ENCODE assay signal across 1 cellular context in the genomic region with DNA sequence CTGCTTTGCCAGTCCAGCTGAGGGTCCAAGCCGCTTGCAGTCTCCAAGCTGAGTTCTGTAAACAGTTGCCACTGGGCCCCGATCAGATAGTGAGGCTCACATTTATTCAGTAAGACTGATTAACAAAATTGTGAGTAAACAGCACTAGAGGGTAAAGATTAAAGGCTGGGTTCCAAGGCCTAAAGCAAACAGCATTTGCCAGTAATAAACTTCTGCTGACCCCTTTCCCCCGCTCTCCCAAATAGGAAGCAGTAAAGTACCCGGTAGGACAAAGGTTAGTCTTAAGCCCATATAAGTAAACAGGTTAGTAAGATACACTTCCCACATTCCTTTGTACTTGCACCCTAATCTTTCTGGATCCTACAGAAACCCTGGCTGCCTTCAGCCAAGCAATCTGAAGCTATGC.
TF ChIP-seq lines count a peak whose summit lies in the region.

No MANE protein-coding gene starts in this region.

TF ChIP-seq in HepG2, 621 proteins besides CTCF, POLR2A, EP300 and RAD21 (continued from another document and continues in another):
- TF ChIP-seq, protein P1, sequence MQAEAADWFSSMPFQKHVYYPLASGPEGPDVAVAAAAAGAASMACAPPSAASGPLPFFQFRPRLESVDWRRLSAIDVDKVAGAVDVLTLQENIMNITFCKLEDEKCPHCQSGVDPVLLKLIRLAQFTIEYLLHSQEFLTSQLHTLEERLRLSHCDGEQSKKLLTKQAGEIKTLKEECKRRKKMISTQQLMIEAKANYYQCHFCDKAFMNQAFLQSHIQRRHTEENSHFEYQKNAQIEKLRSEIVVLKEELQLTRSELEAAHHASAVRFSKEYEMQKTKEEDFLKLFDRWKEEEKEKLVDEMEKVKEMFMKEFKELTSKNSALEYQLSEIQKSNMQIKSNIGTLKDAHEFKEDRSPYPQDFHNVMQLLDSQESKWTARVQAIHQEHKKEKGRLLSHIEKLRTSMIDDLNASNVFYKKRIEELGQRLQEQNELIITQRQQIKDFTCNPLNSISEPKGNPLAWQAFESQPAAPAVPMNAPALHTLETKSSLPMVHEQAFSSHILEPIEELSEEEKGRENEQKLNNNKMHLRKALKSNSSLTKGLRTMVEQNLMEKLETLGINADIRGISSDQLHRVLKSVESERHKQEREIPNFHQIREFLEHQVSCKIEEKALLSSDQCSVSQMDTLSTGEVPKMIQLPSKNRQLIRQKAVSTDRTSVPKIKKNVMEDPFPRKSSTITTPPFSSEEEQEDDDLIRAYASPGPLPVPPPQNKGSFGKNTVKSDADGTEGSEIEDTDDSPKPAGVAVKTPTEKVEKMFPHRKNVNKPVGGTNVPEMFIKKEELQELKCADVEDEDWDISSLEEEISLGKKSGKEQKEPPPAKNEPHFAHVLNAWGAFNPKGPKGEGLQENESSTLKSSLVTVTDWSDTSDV (CRISPR knock-in tag; IDR thresholded peaks at IDR 0.05) = no peak
- peak; percentile 57; the same call in 1 of the 2 replicates for TF ChIP-seq ZNF670 (CRISPR knock-in tag; IDR thresholded peaks at IDR 0.05; ENCODE audit: borderline replicate concordance)
- TF ChIP-seq, protein P2, sequence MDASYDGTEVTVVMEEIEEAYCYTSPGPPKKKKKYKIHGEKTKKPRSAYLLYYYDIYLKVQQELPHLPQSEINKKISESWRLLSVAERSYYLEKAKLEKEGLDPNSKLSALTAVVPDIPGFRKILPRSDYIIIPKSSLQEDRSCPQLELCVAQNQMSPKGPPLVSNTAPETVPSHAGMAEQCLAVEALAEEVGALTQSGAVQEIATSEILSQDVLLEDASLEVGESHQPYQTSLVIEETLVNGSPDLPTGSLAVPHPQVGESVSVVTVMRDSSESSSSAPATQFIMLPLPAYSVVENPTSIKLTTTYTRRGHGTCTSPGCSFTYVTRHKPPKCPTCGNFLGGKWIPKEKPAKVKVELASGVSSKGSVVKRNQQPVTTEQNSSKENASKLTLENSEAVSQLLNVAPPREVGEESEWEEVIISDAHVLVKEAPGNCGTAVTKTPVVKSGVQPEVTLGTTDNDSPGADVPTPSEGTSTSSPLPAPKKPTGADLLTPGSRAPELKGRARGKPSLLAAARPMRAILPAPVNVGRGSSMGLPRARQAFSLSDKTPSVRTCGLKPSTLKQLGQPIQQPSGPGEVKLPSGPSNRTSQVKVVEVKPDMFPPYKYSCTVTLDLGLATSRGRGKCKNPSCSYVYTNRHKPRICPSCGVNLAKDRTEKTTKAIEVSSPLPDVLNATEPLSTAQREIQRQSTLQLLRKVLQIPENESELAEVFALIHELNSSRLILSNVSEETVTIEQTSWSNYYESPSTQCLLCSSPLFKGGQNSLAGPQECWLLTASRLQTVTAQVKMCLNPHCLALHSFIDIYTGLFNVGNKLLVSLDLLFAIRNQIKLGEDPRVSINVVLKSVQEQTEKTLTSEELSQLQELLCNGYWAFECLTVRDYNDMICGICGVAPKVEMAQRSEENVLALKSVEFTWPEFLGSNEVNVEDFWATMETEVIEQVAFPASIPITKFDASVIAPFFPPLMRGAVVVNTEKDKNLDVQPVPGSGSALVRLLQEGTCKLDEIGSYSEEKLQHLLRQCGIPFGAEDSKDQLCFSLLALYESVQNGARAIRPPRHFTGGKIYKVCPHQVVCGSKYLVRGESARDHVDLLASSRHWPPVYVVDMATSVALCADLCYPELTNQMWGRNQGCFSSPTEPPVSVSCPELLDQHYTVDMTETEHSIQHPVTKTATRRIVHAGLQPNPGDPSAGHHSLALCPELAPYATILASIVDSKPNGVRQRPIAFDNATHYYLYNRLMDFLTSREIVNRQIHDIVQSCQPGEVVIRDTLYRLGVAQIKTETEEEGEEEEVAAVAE (CRISPR knock-in tag; IDR thresholded peaks at IDR 0.05; ENCODE audit: borderline replicate concordance) = 0 out of 2 replicates have a peak, but pooled peaks have one; percentile 19
- TF ChIP-seq, protein P3, sequence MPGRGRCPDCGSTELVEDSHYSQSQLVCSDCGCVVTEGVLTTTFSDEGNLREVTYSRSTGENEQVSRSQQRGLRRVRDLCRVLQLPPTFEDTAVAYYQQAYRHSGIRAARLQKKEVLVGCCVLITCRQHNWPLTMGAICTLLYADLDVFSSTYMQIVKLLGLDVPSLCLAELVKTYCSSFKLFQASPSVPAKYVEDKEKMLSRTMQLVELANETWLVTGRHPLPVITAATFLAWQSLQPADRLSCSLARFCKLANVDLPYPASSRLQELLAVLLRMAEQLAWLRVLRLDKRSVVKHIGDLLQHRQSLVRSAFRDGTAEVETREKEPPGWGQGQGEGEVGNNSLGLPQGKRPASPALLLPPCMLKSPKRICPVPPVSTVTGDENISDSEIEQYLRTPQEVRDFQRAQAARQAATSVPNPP (CRISPR knock-in tag; IDR thresholded peaks at IDR 0.05) = peak; percentile 58; the same call in 1 of the 2 replicates
- no peak for TF ChIP-seq ZC3H4 (CRISPR knock-in tag; IDR thresholded peaks at IDR 0.05; ENCODE audit: borderline replicate concordance)
- peak; percentile 36 for TF ChIP-seq ASH2L (IDR thresholded peaks at IDR 0.05; ENCODE audit: insufficient read length, low read depth, low read length)
- no peak for TF ChIP-seq SRSF4 (IDR thresholded peaks at IDR 0.05; ENCODE audit: low read depth, low read length, poor library complexity, severe bottlenecking)
- TF ChIP-seq SMYD3 (CRISPR knock-in tag; IDR thresholded peaks at IDR 0.05) = peak; percentile 57; the same call in 1 of the 2 replicates
- TF ChIP-seq MED8 (CRISPR knock-in tag; IDR thresholded peaks at IDR 0.05; ENCODE audit: insufficient replicate concordance) = peak; percentile 56
- no peak for TF ChIP-seq PHB2 (IDR thresholded peaks at IDR 0.05; ENCODE audit: partially characterized antibody)
- peak; percentile 93 for TF ChIP-seq GFI1 (CRISPR knock-in tag; IDR thresholded peaks at IDR 0.05; ENCODE audit: borderline replicate concordance)
- TF ChIP-seq, protein P4, sequence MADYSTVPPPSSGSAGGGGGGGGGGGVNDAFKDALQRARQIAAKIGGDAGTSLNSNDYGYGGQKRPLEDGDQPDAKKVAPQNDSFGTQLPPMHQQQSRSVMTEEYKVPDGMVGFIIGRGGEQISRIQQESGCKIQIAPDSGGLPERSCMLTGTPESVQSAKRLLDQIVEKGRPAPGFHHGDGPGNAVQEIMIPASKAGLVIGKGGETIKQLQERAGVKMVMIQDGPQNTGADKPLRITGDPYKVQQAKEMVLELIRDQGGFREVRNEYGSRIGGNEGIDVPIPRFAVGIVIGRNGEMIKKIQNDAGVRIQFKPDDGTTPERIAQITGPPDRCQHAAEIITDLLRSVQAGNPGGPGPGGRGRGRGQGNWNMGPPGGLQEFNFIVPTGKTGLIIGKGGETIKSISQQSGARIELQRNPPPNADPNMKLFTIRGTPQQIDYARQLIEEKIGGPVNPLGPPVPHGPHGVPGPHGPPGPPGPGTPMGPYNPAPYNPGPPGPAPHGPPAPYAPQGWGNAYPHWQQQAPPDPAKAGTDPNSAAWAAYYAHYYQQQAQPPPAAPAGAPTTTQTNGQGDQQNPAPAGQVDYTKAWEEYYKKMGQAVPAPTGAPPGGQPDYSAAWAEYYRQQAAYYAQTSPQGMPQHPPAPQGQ (CRISPR knock-in tag; IDR thresholded peaks at IDR 0.05; ENCODE audit: borderline replicate concordance) = no peak
- TF ChIP-seq, protein P5, sequence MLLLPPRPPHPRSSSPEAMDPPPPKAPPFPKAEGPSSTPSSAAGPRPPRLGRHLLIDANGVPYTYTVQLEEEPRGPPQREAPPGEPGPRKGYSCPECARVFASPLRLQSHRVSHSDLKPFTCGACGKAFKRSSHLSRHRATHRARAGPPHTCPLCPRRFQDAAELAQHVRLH (CRISPR knock-in tag; IDR thresholded peaks at IDR 0.05; ENCODE audit: borderline replicate concordance, low read depth) = peak; percentile 34; the same call in 1 of the 2 replicates
- 0 out of 2 replicates have a peak, but pooled peaks have one; percentile 38 for TF ChIP-seq SALL2 (CRISPR knock-in tag; IDR thresholded peaks at IDR 0.05)
- no peak for TF ChIP-seq CBX1 (IDR thresholded peaks at IDR 0.05; ENCODE audit: low read depth)
- TF ChIP-seq, protein P6, sequence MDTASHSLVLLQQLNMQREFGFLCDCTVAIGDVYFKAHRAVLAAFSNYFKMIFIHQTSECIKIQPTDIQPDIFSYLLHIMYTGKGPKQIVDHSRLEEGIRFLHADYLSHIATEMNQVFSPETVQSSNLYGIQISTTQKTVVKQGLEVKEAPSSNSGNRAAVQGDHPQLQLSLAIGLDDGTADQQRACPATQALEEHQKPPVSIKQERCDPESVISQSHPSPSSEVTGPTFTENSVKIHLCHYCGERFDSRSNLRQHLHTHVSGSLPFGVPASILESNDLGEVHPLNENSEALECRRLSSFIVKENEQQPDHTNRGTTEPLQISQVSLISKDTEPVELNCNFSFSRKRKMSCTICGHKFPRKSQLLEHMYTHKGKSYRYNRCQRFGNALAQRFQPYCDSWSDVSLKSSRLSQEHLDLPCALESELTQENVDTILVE (CRISPR knock-in tag; IDR thresholded peaks at IDR 0.05) = peak; percentile 61; the same call in 1 of the 2 replicates
- TF ChIP-seq, protein P7, sequence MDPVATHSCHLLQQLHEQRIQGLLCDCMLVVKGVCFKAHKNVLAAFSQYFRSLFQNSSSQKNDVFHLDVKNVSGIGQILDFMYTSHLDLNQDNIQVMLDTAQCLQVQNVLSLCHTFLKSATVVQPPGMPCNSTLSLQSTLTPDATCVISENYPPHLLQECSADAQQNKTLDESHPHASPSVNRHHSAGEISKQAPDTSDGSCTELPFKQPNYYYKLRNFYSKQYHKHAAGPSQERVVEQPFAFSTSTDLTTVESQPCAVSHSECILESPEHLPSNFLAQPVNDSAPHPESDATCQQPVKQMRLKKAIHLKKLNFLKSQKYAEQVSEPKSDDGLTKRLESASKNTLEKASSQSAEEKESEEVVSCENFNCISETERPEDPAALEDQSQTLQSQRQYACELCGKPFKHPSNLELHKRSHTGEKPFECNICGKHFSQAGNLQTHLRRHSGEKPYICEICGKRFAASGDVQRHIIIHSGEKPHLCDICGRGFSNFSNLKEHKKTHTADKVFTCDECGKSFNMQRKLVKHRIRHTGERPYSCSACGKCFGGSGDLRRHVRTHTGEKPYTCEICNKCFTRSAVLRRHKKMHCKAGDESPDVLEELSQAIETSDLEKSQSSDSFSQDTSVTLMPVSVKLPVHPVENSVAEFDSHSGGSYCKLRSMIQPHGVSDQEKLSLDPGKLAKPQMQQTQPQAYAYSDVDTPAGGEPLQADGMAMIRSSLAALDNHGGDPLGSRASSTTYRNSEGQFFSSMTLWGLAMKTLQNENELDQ (CRISPR knock-in tag; IDR thresholded peaks at IDR 0.05; ENCODE audit: borderline replicate concordance) = no peak
- TF ChIP-seq ZNF225 (CRISPR knock-in tag; IDR thresholded peaks at IDR 0.05) = no peak
- TF ChIP-seq ZNF773 (CRISPR knock-in tag; IDR thresholded peaks at IDR 0.05; ENCODE audit: borderline replicate concordance) = no peak
- TF ChIP-seq ZFP90 (CRISPR knock-in tag; IDR thresholded peaks at IDR 0.05; ENCODE audit: borderline replicate concordance) = no peak
- no peak for TF ChIP-seq ZNF724P (CRISPR knock-in tag; IDR thresholded peaks at IDR 0.05; ENCODE audit: borderline replicate concordance)
- TF ChIP-seq, protein P8, sequence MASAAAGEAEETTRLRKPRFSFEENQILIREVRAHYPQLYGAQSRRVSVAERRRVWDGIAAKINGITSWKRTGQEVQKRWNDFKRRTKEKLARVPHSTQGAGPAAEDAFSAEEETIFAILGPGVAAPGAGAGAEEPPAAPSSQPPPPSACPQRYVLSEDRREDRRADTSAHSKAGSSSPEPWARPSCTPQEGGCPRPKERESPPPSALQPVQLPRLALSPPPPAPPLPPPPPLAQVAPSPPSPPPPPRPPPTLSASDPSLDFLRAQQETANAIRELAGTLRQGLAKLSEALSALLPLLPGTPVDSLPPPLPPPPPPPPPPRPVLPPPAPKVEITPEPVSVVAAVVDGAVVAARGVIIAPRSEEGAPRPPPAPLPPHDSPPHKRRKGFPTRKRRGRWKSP (CRISPR knock-in tag; IDR thresholded peaks at IDR 0.05) = peak; percentile 52; the same call in 1 of the 2 replicates
- peak; percentile 31; the same call in 1 of the 2 replicates for TF ChIP-seq SP5 (CRISPR knock-in tag; IDR thresholded peaks at IDR 0.05; ENCODE audit: borderline replicate concordance, low read depth)
- peak; percentile 88 for TF ChIP-seq ELF3 (CRISPR knock-in tag; IDR thresholded peaks at IDR 0.05)
- no peak for TF ChIP-seq MXI1 (IDR thresholded peaks at IDR 0.05; ENCODE audit: borderline replicate concordance, low read depth, low read length)
- TF ChIP-seq, protein P9, sequence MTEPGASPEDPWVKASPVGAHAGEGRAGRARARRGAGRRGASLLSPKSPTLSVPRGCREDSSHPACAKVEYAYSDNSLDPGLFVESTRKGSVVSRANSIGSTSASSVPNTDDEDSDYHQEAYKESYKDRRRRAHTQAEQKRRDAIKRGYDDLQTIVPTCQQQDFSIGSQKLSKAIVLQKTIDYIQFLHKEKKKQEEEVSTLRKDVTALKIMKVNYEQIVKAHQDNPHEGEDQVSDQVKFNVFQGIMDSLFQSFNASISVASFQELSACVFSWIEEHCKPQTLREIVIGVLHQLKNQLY (CRISPR knock-in tag; IDR thresholded peaks at IDR 0.05) = peak; percentile 62
- TF ChIP-seq, protein P10, sequence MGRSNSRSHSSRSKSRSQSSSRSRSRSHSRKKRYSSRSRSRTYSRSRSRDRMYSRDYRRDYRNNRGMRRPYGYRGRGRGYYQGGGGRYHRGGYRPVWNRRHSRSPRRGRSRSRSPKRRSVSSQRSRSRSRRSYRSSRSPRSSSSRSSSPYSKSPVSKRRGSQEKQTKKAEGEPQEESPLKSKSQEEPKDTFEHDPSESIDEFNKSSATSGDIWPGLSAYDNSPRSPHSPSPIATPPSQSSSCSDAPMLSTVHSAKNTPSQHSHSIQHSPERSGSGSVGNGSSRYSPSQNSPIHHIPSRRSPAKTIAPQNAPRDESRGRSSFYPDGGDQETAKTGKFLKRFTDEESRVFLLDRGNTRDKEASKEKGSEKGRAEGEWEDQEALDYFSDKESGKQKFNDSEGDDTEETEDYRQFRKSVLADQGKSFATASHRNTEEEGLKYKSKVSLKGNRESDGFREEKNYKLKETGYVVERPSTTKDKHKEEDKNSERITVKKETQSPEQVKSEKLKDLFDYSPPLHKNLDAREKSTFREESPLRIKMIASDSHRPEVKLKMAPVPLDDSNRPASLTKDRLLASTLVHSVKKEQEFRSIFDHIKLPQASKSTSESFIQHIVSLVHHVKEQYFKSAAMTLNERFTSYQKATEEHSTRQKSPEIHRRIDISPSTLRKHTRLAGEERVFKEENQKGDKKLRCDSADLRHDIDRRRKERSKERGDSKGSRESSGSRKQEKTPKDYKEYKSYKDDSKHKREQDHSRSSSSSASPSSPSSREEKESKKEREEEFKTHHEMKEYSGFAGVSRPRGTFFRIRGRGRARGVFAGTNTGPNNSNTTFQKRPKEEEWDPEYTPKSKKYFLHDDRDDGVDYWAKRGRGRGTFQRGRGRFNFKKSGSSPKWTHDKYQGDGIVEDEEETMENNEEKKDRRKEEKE (IDR thresholded peaks at IDR 0.05) = no peak
- TF ChIP-seq KAT2B (IDR thresholded peaks at IDR 0.05; ENCODE audit: borderline replicate concordance, low read depth, low read length) = no peak
- no peak for TF ChIP-seq FOSL1 (CRISPR knock-in tag; IDR thresholded peaks at IDR 0.05; ENCODE audit: borderline replicate concordance)
- 0 out of 2 replicates have a peak, but pooled peaks have one; percentile 25 for TF ChIP-seq KAT7 (CRISPR knock-in tag; IDR thresholded peaks at IDR 0.05; ENCODE audit: borderline replicate concordance)
- no peak for TF ChIP-seq HIVEP1 (CRISPR knock-in tag; IDR thresholded peaks at IDR 0.05)
- TF ChIP-seq, protein P11, sequence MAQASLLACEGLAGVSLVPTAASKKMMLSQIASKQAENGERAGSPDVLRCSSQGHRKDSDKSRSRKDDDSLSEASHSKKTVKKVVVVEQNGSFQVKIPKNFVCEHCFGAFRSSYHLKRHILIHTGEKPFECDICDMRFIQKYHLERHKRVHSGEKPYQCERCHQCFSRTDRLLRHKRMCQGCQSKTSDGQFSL (CRISPR knock-in tag; IDR thresholded peaks at IDR 0.05) = no peak
- TF ChIP-seq REXO4 (CRISPR knock-in tag; IDR thresholded peaks at IDR 0.05; ENCODE audit: borderline replicate concordance) = no peak
- TF ChIP-seq STAG1 (CRISPR knock-in tag; IDR thresholded peaks at IDR 0.05) = peak; percentile 10; the same call in 1 of the 2 replicates
- TF ChIP-seq ZSCAN25 (CRISPR knock-in tag; IDR thresholded peaks at IDR 0.05) = no peak
- no peak for TF ChIP-seq GLI4 (CRISPR knock-in tag; IDR thresholded peaks at IDR 0.05; ENCODE audit: borderline replicate concordance)
- peak; percentile 66; the same call in 1 of the 2 replicates for TF ChIP-seq TOE1 (CRISPR knock-in tag; IDR thresholded peaks at IDR 0.05)
